ENCODE assay signal across 18 cellular contexts in genomic region chr17:3244832-3245231, GRCh38. TPM values are rescaled to one million over a fixed set of nuclear protein-coding genes. Genes with fewer than 3 reads are reported as not detected.
"Had no signal": no experiment of that assay in that cellular context is flagged by ENCODE, and none has a peak within 500 bp of the region (broad histone marks: within the 10 kb centered on the region; RNA-seq: fewer than 3 reads in every experiment).

No MANE protein-coding gene starts in this region.

RNA-seq across cellular contexts. Expression of gene OR1A1, which starts 37.4 kb away (rescaled TPM):
- total RNA-seq: activated CD4-positive, alpha-beta T cell treated with anti-CD3 and anti-CD28 coated beads, Interleukin-2, amount 10 ng/mL, durations not matched to agents 7 days and 5 days; activated naive CD4-positive, alpha-beta T cell treated with anti-CD3 and anti-CD28 coated beads, Interleukin-2, amount 50 U/mL, for 72 hours; activated naive CD8-positive, alpha-beta T cell treated with anti-CD3 and anti-CD28 coated beads, Interleukin-2, amount 10 ng/mL, durations not matched to agents 7 days and 5 days; activated T-cell treated with anti-CD3 and anti-CD28 coated beads, Interleukin-2, amount 50 U/mL, for 72 hours; ascending aorta; breast epithelium; cardiac muscle cell; colonic mucosa; dermis microvascular lymphatic vessel endothelial cell; endothelial cell of umbilical vein; esophagus squamous epithelium; fibroblast of lung; fibroblast of villous mesenchyme; T-helper 17 cell; WTC11 had no signal
- polyA plus RNA-seq: cardiac muscle cell, endothelial cell of umbilical vein, esophagus, fibroblast of lung had no signal

RNA-seq across cellular contexts. Expression of gene OR1A2, which starts 47.5 kb away (rescaled TPM):
- total RNA-seq: activated CD4-positive, alpha-beta memory T cell treated with anti-CD3 and anti-CD28 coated beads, Interleukin-2, amount 10 ng/mL, durations not matched to agents 7 days and 5 days; activated CD4-positive, alpha-beta T cell treated with anti-CD3 and anti-CD28 coated beads, Interleukin-2, amount 10 ng/mL, durations not matched to agents 7 days and 5 days; activated naive CD4-positive, alpha-beta T cell treated with anti-CD3 and anti-CD28 coated beads, Interleukin-2, amount 50 U/mL, for 72 hours; activated naive CD8-positive, alpha-beta T cell treated with anti-CD3 and anti-CD28 coated beads, Interleukin-2, amount 10 ng/mL, durations not matched to agents 7 days and 5 days; activated T-cell treated with anti-CD3 and anti-CD28 coated beads, Interleukin-2, amount 50 U/mL, for 72 hours; ascending aorta; breast epithelium; cardiac muscle cell; colonic mucosa; dermis microvascular lymphatic vessel endothelial cell; endothelial cell of umbilical vein; esophagus squamous epithelium; fibroblast of lung; fibroblast of villous mesenchyme; gastroesophageal sphincter; T-helper 17 cell; WTC11 had no signal
- polyA plus RNA-seq: cardiac muscle cell, endothelial cell of umbilical vein, esophagus, fibroblast of lung had no signal

RNA-seq across cellular contexts. Expression of gene OR3A1, which starts 53.3 kb away (rescaled TPM):
- total RNA-seq: ascending aorta, breast epithelium, cardiac muscle cell, colonic mucosa, dermis microvascular lymphatic vessel endothelial cell, endothelial cell of umbilical vein, esophagus squamous epithelium, fibroblast of lung, T-helper 17 cell, WTC11 had no signal
- polyA plus RNA-seq: cardiac muscle cell, endothelial cell of umbilical vein, esophagus, fibroblast of lung had no signal
